34 cellular contexts compared by ENCODE assay signal in genomic region chrX:51163730-51164129, GRCh38.
"Had no signal": no experiment of that assay in that cellular context is flagged by ENCODE, and none has a peak within 500 bp of the region (broad histone marks: within the 10 kb centered on the region; RNA-seq: fewer than 3 reads in every experiment).

No MANE protein-coding gene starts in this region.

- H3K4me3 ChIP-seq: MG63 had no signal

- H3K36me3 ChIP-seq: MG63 had no signal

- H3K27me3 ChIP-seq: MG63 had no signal

- H3K9me3 ChIP-seq: MG63 had no signal

- DNase-seq: Karpas-422, Kasumi-1, KG1, MG63, MM.1S, MV-4-11, NCI-H1048, NCI-H1092, NCI-H1092 treated with DMSO at 0.1 percent for 48 hours, NCI-H1105, NCI-H1105 treated with DMSO at 0.1 percent for 48 hours, NCI-H1417, NCI-H1417 treated with DMSO at 0.1 percent for 48 hours, NCI-H1436, NCI-H146, NCI-H1694, NCI-H1694 treated with DMSO at 0.1 percent for 48 hours, NCI-H187, NCI-H187 treated with DMSO at 0.1 percent for 48 hours, NCI-H1930, NCI-H2029, NCI-H2029 treated with DMSO at 0.1 percent for 48 hours, NCI-H2081, NCI-H2081 treated with DMSO at 0.1 percent for 48 hours, NCI-H2107, NCI-H2171, NCI-H2171 treated with DMSO at 0.1 percent for 48 hours, NCI-H2227 treated with DMSO at 0.1 percent for 48 hours, NCI-H226, NCI-H345, NCI-H446, NCI-H446 treated with DMSO at 0.1 percent for 48 hours, NCI-H510A had no signal

- H3K27ac ChIP-seq: KMS-11 had no signal
